In genomic region chr10:73742454-73742734, GRCh38 we compare ENCODE assay signal across 1 cellular context.
TF ChIP-seq lines count a peak whose summit lies in the region.

No MANE protein-coding gene starts in this region.

TF ChIP-seq in H1, 55 proteins besides CTCF, POLR2A, EP300 and RAD21:
- TF ChIP-seq CBX5 (IDR thresholded peaks at IDR 0.05; ENCODE audit: low read depth, low read length) = no peak
- TF ChIP-seq ASH2L (IDR thresholded peaks at IDR 0.05; ENCODE audit: low read length) = peak; percentile 22
TF ChIP-seq in H1: peak in this region for 1.
